ENCODE assay signal across 15 cellular contexts in genomic region chr15:31455499-31455898, GRCh38.
DNase-seq lines count a peak whose midpoint lies in the region; ATAC-seq and TF ChIP-seq lines count a peak whose summit lies in the region.
"Had no signal": no experiment of that assay in that cellular context is flagged by ENCODE, and none has a peak within 500 bp of the region (broad histone marks: within the 10 kb centered on the region; RNA-seq: fewer than 3 reads in every experiment).

No MANE protein-coding gene starts in this region.

- H3K79me2 ChIP-seq in SU-DHL-6 (ENCODE audit: insufficient read depth, low read length): no peaks in the 10 kb centered on the region

- H3K27me3 Mint-ChIP-seq in Caco-2 (ENCODE audit: insufficient read depth, unreplicated experiment): peaks cover 12% of the 10 kb centered on the region
- H3K27me3 Mint-ChIP-seq: activated CD4-positive, alpha-beta T cell treated with anti-CD3 and anti-CD28 coated beads, Interleukin-2, amount 10 ng/mL, durations not matched to agents 7 days and 5 days had no signal

- DNase-seq in Caco-2 (no peak), iPS-NIHi7 (ENCODE audit: extremely low spot score) (peak; percentile 43), NOMO-1 (lab: John Stamatoyannopoulos, UW; ENCODE audit: unreplicated experiment in 2 of 2) (no peak), psoas muscle (no peak), NCI-H187 treated with DMSO at 0.1 percent for 48 hours (lab: John Stamatoyannopoulos, UW) (no peak), A172 (ENCODE audit: low spot score) (no peak)
- DNase-seq: activated CD4-positive, alpha-beta T cell treated with anti-CD3 and anti-CD28 coated beads, Interleukin-2, amount 10 ng/mL, durations not matched to agents 7 days and 5 days; activated naive CD4-positive, alpha-beta T cell treated with anti-CD3 and anti-CD28 coated beads, Interleukin-2, amount 50 U/mL, for 16 hours; cerebellar nuclear complex; KG1; NCI-H187; PC-3; transverse colon had no signal

- H3K9me3 Mint-ChIP-seq in Caco-2 (ENCODE audit: unreplicated experiment): peaks cover 9% of the 10 kb centered on the region

- H3K4me1 ChIP-seq in Caco-2 (no peaks in the 10 kb centered on the region), psoas muscle (no peaks in the 10 kb centered on the region)

- no peak overlapping the region for H3K9ac ChIP-seq in SU-DHL-6 (ENCODE audit: low read length)

- H3K36me3 Mint-ChIP-seq in Caco-2 (ENCODE audit: insufficient read depth, unreplicated experiment): no peaks in the 10 kb centered on the region

- no peak overlapping the region for H3K4me3 ChIP-seq in Caco-2 (ENCODE audit: low read depth, low read length)
- H3K4me3 ChIP-seq in SU-DHL-6 (ENCODE audit: insufficient read depth, low read length, poor library complexity, severe bottlenecking): no peak overlapping the region
- H3K4me3 ChIP-seq in psoas muscle: no peak overlapping the region
- H3K4me3 ChIP-seq: transverse colon had no signal

- no peak overlapping the region for H3K4me3 Mint-ChIP-seq in Caco-2 (ENCODE audit: unreplicated experiment)
- H3K4me3 Mint-ChIP-seq: activated CD4-positive, alpha-beta T cell treated with anti-CD3 and anti-CD28 coated beads, Interleukin-2, amount 10 ng/mL, durations not matched to agents 7 days and 5 days had no signal

- H3K9me3 ChIP-seq in Caco-2: peaks cover 3% of the 10 kb centered on the region; the same call in 1 of the 2 replicates
- H3K9me3 ChIP-seq in SU-DHL-6 (ENCODE audit: insufficient read depth, low read length): no peaks in the 10 kb centered on the region
- peaks cover 6% of the 10 kb centered on the region for H3K9me3 ChIP-seq in psoas muscle
- H3K9me3 ChIP-seq: transverse colon had no signal

- no peak overlapping the region for H3K4me2 ChIP-seq in SU-DHL-6 (ENCODE audit: low read depth, low read length, poor library complexity, severe bottlenecking)

- H3F3A ChIP-seq in SU-DHL-6 (ENCODE audit: insufficient read depth): peaks cover 50% of the 10 kb centered on the region

- H4K20me1 ChIP-seq in SU-DHL-6 (ENCODE audit: low read depth, low read length): no peaks in the 10 kb centered on the region

- POLR2A ChIA-PET in Caco-2 (lab: Charles Lee): no interaction called here

- H2AFZ ChIP-seq in SU-DHL-6 (ENCODE audit: low read depth, low read length, severe bottlenecking): no peak overlapping the region

- H3K27ac ChIP-seq in SU-DHL-6 (ENCODE audit: low read depth, low read length) (peak overlapping the region; percentile 20; the same call in 1 of the 2 replicates), psoas muscle (no peak overlapping the region)
- H3K27ac ChIP-seq: transverse colon had no signal

- no peaks in the 10 kb centered on the region for H3K4me1 Mint-ChIP-seq in Caco-2 (ENCODE audit: low read depth, unreplicated experiment)

- intact Hi-C loops in Caco-2 (cut with micrococcal nuclease; ENCODE audit: unreplicated experiment): no loop called here
- intact Hi-C loops in psoas muscle (cut with DNase I): no loop called here

- WGBS in psoas muscle, 3 donors: 86 to 91% (median 89%) methylated on average over 1 of the region's 1 CpG

- no peaks in the 10 kb centered on the region for H3K36me3 ChIP-seq in Caco-2 (ENCODE audit: control insufficient read depth, insufficient read depth, low read length)
- H3K36me3 ChIP-seq in SU-DHL-6 (ENCODE audit: low read length): no peaks in the 10 kb centered on the region
- H3K36me3 ChIP-seq in psoas muscle (ENCODE audit: insufficient read depth in 1 of 2, low read depth in 1 of 2): no peaks in the 10 kb centered on the region
- H3K36me3 ChIP-seq: transverse colon had no signal

- ATAC-seq in psoas muscle: no peak
- ATAC-seq: PC-3 had no signal

- TF ChIP-seq CTCF in Caco-2 (IDR thresholded peaks at IDR 0.05; ENCODE audit: insufficient read depth in 1 of 2, low read depth in 1 of 2, low read length in 1 of 2, severe bottlenecking in 1 of 2, unreplicated experiment in 1 of 2) (peak; percentile 1 to 12), GM12873 (IDR thresholded peaks at IDR 0.05; ENCODE audit: insufficient read depth, low read depth, low read length, missing control alignments) (peak; percentile 62), SU-DHL-6 (IDR thresholded peaks at IDR 0.05; ENCODE audit: insufficient read depth, low read length, poor library complexity, severe bottlenecking) (peak; percentile 22), psoas muscle (IDR thresholded peaks at IDR 0.05) (no peak)

- no TSS peak for BruUV-seq in Caco-2 (replicated peaks; lab: Mats Ljungman, UMichigan)

- no peaks in the 10 kb centered on the region for H3K9me2 ChIP-seq in SU-DHL-6 (replicated peaks; ENCODE audit: insufficient read depth, low read length)

- H3K27ac Mint-ChIP-seq in Caco-2 (ENCODE audit: unreplicated experiment): no peak overlapping the region
- H3K27ac Mint-ChIP-seq: activated CD4-positive, alpha-beta T cell treated with anti-CD3 and anti-CD28 coated beads, Interleukin-2, amount 10 ng/mL, durations not matched to agents 7 days and 5 days had no signal

- CTCF ChIA-PET in Caco-2 (lab: Charles Lee): interaction anchor here (1.3 kb wide), 1 partner anchor 20 kb away, joined by 3 read pairs; no protein-coding TSS in a partner anchor

- H3K27me3 ChIP-seq in Caco-2 (replicated peaks; ENCODE audit: control insufficient read depth, insufficient read depth, low read length) (no peaks in the 10 kb centered on the region; the same call in 1 of the 2 replicates), SU-DHL-6 (ENCODE audit: low read length) (no peaks in the 10 kb centered on the region), psoas muscle (ENCODE audit: insufficient read depth in 3 of 3, low read length in 2 of 3) (no peaks in the 10 kb centered on the region)
- H3K27me3 ChIP-seq: transverse colon had no signal
